24 cellular contexts compared by ENCODE assay signal in the genomic region with DNA sequence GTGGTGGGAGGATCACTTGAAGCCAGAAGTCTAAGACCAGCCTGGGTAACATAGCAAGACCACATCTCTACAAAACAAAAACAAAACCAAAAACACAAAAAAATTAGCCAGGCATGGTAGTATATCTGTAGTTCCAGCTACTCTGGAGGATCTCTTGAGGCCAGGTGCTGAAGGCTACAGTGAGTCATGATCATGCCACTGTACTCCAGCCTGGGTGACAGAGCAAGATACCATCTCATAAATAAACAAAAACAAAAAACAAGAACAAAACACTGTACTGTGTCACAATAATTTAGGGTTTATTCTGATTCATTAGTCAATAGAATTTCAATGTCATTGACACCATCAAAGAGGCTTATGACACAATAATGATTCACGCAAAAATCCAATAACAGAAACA.
DNase-seq lines count a peak whose midpoint lies in the region; ATAC-seq and TF ChIP-seq lines count a peak whose summit lies in the region.
"Had no signal": no experiment of that assay in that cellular context is flagged by ENCODE, and none has a peak within 500 bp of the region (broad histone marks: within the 10 kb centered on the region; RNA-seq: fewer than 3 reads in every experiment).

No MANE protein-coding gene starts in this region.

- BruUV-seq in Panc1 (replicated peaks; lab: Mats Ljungman, UMichigan), result no TSS peak

- H4K91ac ChIP-seq in trophoblast cell (ENCODE audit: low read depth, low read length), result no peak overlapping the region

- H3K9me3 ChIP-seq in Panc1 (ENCODE audit: control insufficient read depth, insufficient read depth, low read depth, low read length) (no peaks in the 10 kb centered on the region), trophoblast cell (ENCODE audit: insufficient read depth, low read depth, low read length) (no peaks in the 10 kb centered on the region), colonic mucosa (no peaks in the 10 kb centered on the region)
- H3K9me3 ChIP-seq: BLaER1 treated with 17β-estradiol and CSF1 and Interleukin-3, amounts not matched to agents 10 nM and 100 nM; HAP-1 had no signal

- no peaks in the 10 kb centered on the region for H3K27me3 Mint-ChIP-seq in activated CD8-positive, alpha-beta T cell treated with anti-CD3 and anti-CD28 coated beads, Interleukin-2, amount 10 ng/mL, durations not matched to agents 7 days and 5 days (ENCODE audit: low read depth)
- H3K27me3 Mint-ChIP-seq: CD4-positive, alpha-beta T cell had no signal

- no peaks in the 10 kb centered on the region for H3K27me3 ChIP-seq in Panc1 (ENCODE audit: control insufficient read depth, insufficient read depth, low read length)
- no peaks in the 10 kb centered on the region for H3K27me3 ChIP-seq in trophoblast cell (ENCODE audit: insufficient read depth, low read length)
- H3K27me3 ChIP-seq in colonic mucosa, result no peaks in the 10 kb centered on the region
- H3K27me3 ChIP-seq: BLaER1 treated with 17β-estradiol and CSF1 and Interleukin-3, amounts not matched to agents 10 nM and 100 nM had no signal

- CTCF ChIA-PET in Panc1 (lab: Charles Lee), result no interaction called here
- CTCF ChIA-PET in activated CD8-positive, alpha-beta T cell treated with anti-CD3 and anti-CD28 coated beads, Interleukin-2, amount 10 ng/mL, durations not matched to agents 7 days and 5 days (lab: Charles Lee), result no interaction called here

- no peak overlapping the region for H3K27ac Mint-ChIP-seq in stimulated activated effector memory CD8-positive, alpha-beta T cell treated with anti-CD3 and anti-CD28 coated beads, Interleukin-12 subunit alpha, Interleukin-12 subunit beta, amount 100 ng/mL, for 72 hours
- H3K27ac Mint-ChIP-seq in activated CD8-positive, alpha-beta T cell treated with anti-CD3 and anti-CD28 coated beads, Interleukin-2, amount 10 ng/mL, durations not matched to agents 7 days and 5 days, result no peak overlapping the region
- H3K27ac Mint-ChIP-seq: CD4-positive, alpha-beta T cell; HFFc6 had no signal

- H3K9ac ChIP-seq in trophoblast cell (ENCODE audit: low read length) (no peak overlapping the region), colonic mucosa (ENCODE audit: low read depth in 2 of 2, low read length in 2 of 2) (no peak overlapping the region)
- H3K9ac ChIP-seq: BLaER1 treated with 17β-estradiol and CSF1 and Interleukin-3, amounts not matched to agents 10 nM and 100 nM had no signal

- intact Hi-C loops in Panc1 (cut with micrococcal nuclease; ENCODE audit: unreplicated experiment) (no loop called here), colonic mucosa (cut with DNase I) (no loop called here)

- H3K79me1 ChIP-seq in trophoblast cell (ENCODE audit: low read length), result no peaks in the 10 kb centered on the region

- H3K4me3 ChIP-seq in Panc1 (ENCODE audit: low read depth in 2 of 2, low read length in 2 of 2) (no peak overlapping the region), fibroblast of villous mesenchyme (ENCODE audit: low read depth, low read length) (no peak overlapping the region), trophoblast cell (ENCODE audit: low read depth, low read length) (no peak overlapping the region), colonic mucosa (no peak overlapping the region)
- H3K4me3 ChIP-seq: BLaER1 treated with 17β-estradiol and CSF1 and Interleukin-3, amounts not matched to agents 10 nM and 100 nM; HAP-1 had no signal

- no peak for TF ChIP-seq CTCF in Panc1 (IDR thresholded peaks at IDR 0.05)
- no peak for TF ChIP-seq CTCF in fibroblast of villous mesenchyme (IDR thresholded peaks at IDR 0.05; ENCODE audit: insufficient read depth, low read depth, low read length)
- no peak for TF ChIP-seq CTCF in colonic mucosa (IDR thresholded peaks at IDR 0.05)

- H2BK5ac ChIP-seq in trophoblast cell (ENCODE audit: low read depth, low read length, poor library complexity), result no peak overlapping the region

- H3K4me2 ChIP-seq in trophoblast cell (ENCODE audit: low read length), result no peak overlapping the region
- H3K4me2 ChIP-seq: BLaER1 treated with 17β-estradiol and CSF1 and Interleukin-3, amounts not matched to agents 10 nM and 100 nM had no signal

- peaks cover 7% of the 10 kb centered on the region for H3K9me3 Mint-ChIP-seq in stimulated activated effector memory CD8-positive, alpha-beta T cell treated with anti-CD3 and anti-CD28 coated beads, Interleukin-12 subunit alpha, Interleukin-12 subunit beta, amount 100 ng/mL, for 72 hours
- peaks cover 3% of the 10 kb centered on the region for H3K9me3 Mint-ChIP-seq in activated CD8-positive, alpha-beta T cell treated with anti-CD3 and anti-CD28 coated beads, Interleukin-2, amount 10 ng/mL, durations not matched to agents 7 days and 5 days (ENCODE audit: insufficient read depth)

- no peaks in the 10 kb centered on the region for H3K4me1 ChIP-seq in Panc1 (ENCODE audit: control insufficient read depth, insufficient read depth, low read length)
- no peaks in the 10 kb centered on the region for H3K4me1 ChIP-seq in trophoblast cell (ENCODE audit: control insufficient read depth in 1 of 2, insufficient read depth in 2 of 2, low read length in 2 of 2)
- no peaks in the 10 kb centered on the region for H3K4me1 ChIP-seq in colonic mucosa
- H3K4me1 ChIP-seq: HAP-1 had no signal

- peak; percentile 88 for ATAC-seq in Panc1
- no peak for ATAC-seq in stimulated activated effector memory CD8-positive, alpha-beta T cell treated with anti-CD3 and anti-CD28 coated beads, Interleukin-12 subunit alpha, Interleukin-12 subunit beta, amount 100 ng/mL, for 72 hours
- no peak for ATAC-seq in activated CD8-positive, alpha-beta T cell treated with anti-CD3 and anti-CD28 coated beads, Interleukin-2, amount 10 ng/mL, durations not matched to agents 7 days and 5 days

- H2BK12ac ChIP-seq in trophoblast cell (ENCODE audit: low read length), result no peak overlapping the region

- DNase-seq in DMS53 treated with DMSO at 0.1 percent for 48 hours (lab: John Stamatoyannopoulos, UW; ENCODE audit: unreplicated experiment) (peak; percentile 33), Panc1 (ENCODE audit: low read depth, low spot score) (peak; percentile 65), fibroblast of villous mesenchyme (ENCODE audit: low read depth) (peak; percentile 23), trophoblast cell (peak; percentile 11 to 77), epidermal melanocyte (ENCODE audit: insufficient read length, low spot score) (no peak), colonic mucosa (no peak)
- DNase-seq in stimulated activated effector memory CD8-positive, alpha-beta T cell treated with anti-CD3 and anti-CD28 coated beads, Interleukin-12 subunit alpha, Interleukin-12 subunit beta, amount 100 ng/mL, for 72 hours (ENCODE audit: low spot score in 2 of 2), result no peak
- DNase-seq in activated CD8-positive, alpha-beta T cell treated with anti-CD3 and anti-CD28 coated beads, Interleukin-2, amount 10 ng/mL, durations not matched to agents 7 days and 5 days, result no peak
- DNase-seq: CD4-positive, alpha-beta T cell; GOT3; HFFc6; IMR-90; KG1; NCI-H1048; NCI-H1417; NCI-H1694 treated with DMSO at 0.1 percent for 48 hours; NCI-H2081 treated with DMSO at 0.1 percent for 48 hours; NCI-H2171; NCI-H524 treated with DMSO at 0.1 percent for 48 hours; NCI-H774; RPMI8226; SHP77 had no signal

- H3K27ac ChIP-seq in Panc1 (ENCODE audit: low read length) (no peak overlapping the region), trophoblast cell (ENCODE audit: low read depth, low read length) (no peak overlapping the region), colonic mucosa (no peak overlapping the region)
- H3K27ac ChIP-seq: BLaER1 treated with 17β-estradiol and CSF1 and Interleukin-3, amounts not matched to agents 10 nM and 100 nM had no signal

- H3K79me2 ChIP-seq in trophoblast cell (ENCODE audit: control insufficient read depth, insufficient read depth, low read length, poor library complexity), result no peaks in the 10 kb centered on the region

- POLR2A ChIA-PET in Panc1 (lab: Charles Lee), result no interaction called here
- POLR2A ChIA-PET in activated CD8-positive, alpha-beta T cell treated with anti-CD3 and anti-CD28 coated beads, Interleukin-2, amount 10 ng/mL, durations not matched to agents 7 days and 5 days (lab: Charles Lee), result no interaction called here

- WGBS in trophoblast cell (ENCODE audit: extremely low coverage, insufficient coverage, insufficient read length), result no CpG with 5 or more reads among the region's 1 CpG

- H3K36me3 ChIP-seq in Panc1 (ENCODE audit: control insufficient read depth, insufficient read depth, low read length) (no peaks in the 10 kb centered on the region), trophoblast cell (ENCODE audit: control insufficient read depth in 1 of 2, insufficient read depth in 2 of 2, low read length in 2 of 2) (no peaks in the 10 kb centered on the region), colonic mucosa (no peaks in the 10 kb centered on the region)
- H3K36me3 ChIP-seq: BLaER1 treated with 17β-estradiol and CSF1 and Interleukin-3, amounts not matched to agents 10 nM and 100 nM; HAP-1 had no signal

- no peak overlapping the region for H2BK120ac ChIP-seq in trophoblast cell (ENCODE audit: insufficient read depth, low read length, poor library complexity)

- H2AFZ ChIP-seq in trophoblast cell (ENCODE audit: insufficient read depth, low read length, poor library complexity), result no peak overlapping the region

- no peak overlapping the region for H3K4me3 Mint-ChIP-seq in stimulated activated effector memory CD8-positive, alpha-beta T cell treated with anti-CD3 and anti-CD28 coated beads, Interleukin-12 subunit alpha, Interleukin-12 subunit beta, amount 100 ng/mL, for 72 hours
- H3K4me3 Mint-ChIP-seq in activated CD8-positive, alpha-beta T cell treated with anti-CD3 and anti-CD28 coated beads, Interleukin-2, amount 10 ng/mL, durations not matched to agents 7 days and 5 days, result no peak overlapping the region
- H3K4me3 Mint-ChIP-seq: CD4-positive, alpha-beta T cell; HFFc6 had no signal

- H3K18ac ChIP-seq in trophoblast cell (ENCODE audit: low read length), result no peak overlapping the region

- H4K8ac ChIP-seq in trophoblast cell (ENCODE audit: low read depth, low read length), result no peak overlapping the region

- H3K36me3 Mint-ChIP-seq in stimulated activated effector memory CD8-positive, alpha-beta T cell treated with anti-CD3 and anti-CD28 coated beads, Interleukin-12 subunit alpha, Interleukin-12 subunit beta, amount 100 ng/mL, for 72 hours, result no peaks in the 10 kb centered on the region
- H3K36me3 Mint-ChIP-seq in activated CD8-positive, alpha-beta T cell treated with anti-CD3 and anti-CD28 coated beads, Interleukin-2, amount 10 ng/mL, durations not matched to agents 7 days and 5 days (ENCODE audit: low read depth), result no peaks in the 10 kb centered on the region

- in situ Hi-C loops in Panc1 (cut with HindIII; ENCODE audit: low pct_unique_long_range_greater_than_20kb, low sequenced_read_pairs), result no loop called here

- no peak overlapping the region for H3K4ac ChIP-seq in trophoblast cell (ENCODE audit: low read depth, low read length)

- H4K12ac ChIP-seq in trophoblast cell (ENCODE audit: low read depth, low read length), result no peak overlapping the region

- no peak overlapping the region for H2AK5ac ChIP-seq in trophoblast cell (ENCODE audit: low read length)

- H3K23ac ChIP-seq in trophoblast cell (ENCODE audit: low read length), result no peak overlapping the region

- H3K4me1 Mint-ChIP-seq in stimulated activated effector memory CD8-positive, alpha-beta T cell treated with anti-CD3 and anti-CD28 coated beads, Interleukin-12 subunit alpha, Interleukin-12 subunit beta, amount 100 ng/mL, for 72 hours, result no peaks in the 10 kb centered on the region
- no peaks in the 10 kb centered on the region for H3K4me1 Mint-ChIP-seq in activated CD8-positive, alpha-beta T cell treated with anti-CD3 and anti-CD28 coated beads, Interleukin-2, amount 10 ng/mL, durations not matched to agents 7 days and 5 days (ENCODE audit: low read depth)

- H3K14ac ChIP-seq in trophoblast cell (ENCODE audit: low read length), result no peak overlapping the region

Comparison
In these comparisons a context has a peak if more than half of its experiments do, and no peak if none do; other contexts are left out.
1. DNase-seq: peak in DMS53 treated with DMSO at 0.1 percent for 48 hours (single experiment), Panc1 (single experiment), fibroblast of villous mesenchyme (single experiment) and trophoblast cell (2 of 2); none in stimulated activated effector memory CD8-positive, alpha-beta T cell treated with anti-CD3 and anti-CD28 coated beads, Interleukin-12 subunit alpha, Interleukin-12 subunit beta, amount 100 ng/mL, for 72 hours (0 of 2), epidermal melanocyte (single experiment), colonic mucosa (single experiment) and activated CD8-positive, alpha-beta T cell treated with anti-CD3 and anti-CD28 coated beads, Interleukin-2, amount 10 ng/mL, durations not matched to agents 7 days and 5 days (single experiment).